Comparison of ENCODE assay signal across 8 cellular contexts in the genomic region with DNA sequence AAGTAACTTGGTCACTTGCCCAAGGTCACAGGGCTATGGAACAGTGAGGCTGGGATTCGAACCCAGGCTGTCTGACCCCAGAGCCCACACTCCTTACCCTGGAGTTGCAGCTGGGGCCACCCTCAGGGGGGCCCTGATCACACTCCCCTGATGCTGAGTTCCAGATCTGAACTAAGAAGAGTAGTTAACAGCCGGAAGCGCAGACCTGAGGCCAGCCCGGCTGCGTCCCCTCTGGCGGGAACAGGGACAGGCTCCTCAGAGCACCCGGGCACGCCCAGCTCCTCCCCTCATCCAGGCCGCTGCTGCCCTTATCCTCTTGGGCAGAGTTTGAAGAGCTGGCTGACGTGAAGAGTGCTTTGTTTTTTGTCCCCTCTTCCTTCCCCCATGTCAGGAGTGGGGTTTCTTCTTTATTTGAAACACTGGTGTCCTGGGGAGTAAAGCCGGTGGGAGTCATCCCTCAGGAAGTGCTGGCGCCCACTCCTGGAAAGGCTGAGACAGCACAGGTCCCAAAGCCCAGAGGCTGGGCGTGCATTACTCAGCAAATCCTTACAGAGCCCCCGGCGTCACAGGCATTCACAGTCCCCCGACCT. TPM values are rescaled to one million over a fixed set of nuclear protein-coding genes. Genes with fewer than 3 reads are reported as not detected.
A peak's percentile ranks its signal among the peaks of the same experiment; 100 is the strongest.
DNase-seq lines count a peak whose midpoint lies in the region; ATAC-seq and TF ChIP-seq lines count a peak whose summit lies in the region.

No MANE protein-coding gene starts in this region.

- intact Hi-C loops in mucosa of descending colon (cut with DNase I, micrococcal nuclease): no loop called here
- intact Hi-C loops in tibial artery (cut with DNase I; ENCODE audit: low total_unique reads): no loop called here

- H3K36me3 ChIP-seq in mucosa of descending colon (ENCODE audit: low read depth): no peaks in the 10 kb centered on the region
- peaks cover 14 to 34% (median 17%) of the 10 kb centered on the region in 3 donors for H3K36me3 ChIP-seq in tibial artery

- TF ChIP-seq CTCF in AG09309 (IDR thresholded peaks at IDR 0.05; ENCODE audit: control insufficient read depth, insufficient read depth, low read depth, low read length, missing control alignments): peak; percentile 55
- peak; percentile 59 for TF ChIP-seq CTCF in VCaP (conservative IDR thresholded peaks at IDR 0.05)
- peak; percentile 57 for TF ChIP-seq CTCF in epithelial cell of esophagus (IDR thresholded peaks at IDR 0.05; ENCODE audit: insufficient read depth, low read depth, low read length, missing control alignments)
- TF ChIP-seq CTCF in mucosa of descending colon (IDR thresholded peaks at IDR 0.05): peak; percentile 38
- peak in 1 of 2 experiments; percentile 19 for TF ChIP-seq CTCF in tibial artery (IDR thresholded peaks at IDR 0.05)

- no peak for DNase-seq in AG09309 (ENCODE audit: low read depth)
- DNase-seq in NCI-H2081 (lab: John Stamatoyannopoulos, UW): peak; percentile 93 to 96
- peak; percentile 78 for DNase-seq in epithelial cell of esophagus (ENCODE audit: low read depth)
- DNase-seq in mucosa of descending colon: peak; percentile 81 to 91 (median 87)
- DNase-seq in tibial artery: peak; percentile 57 to 78

- H3K27me3 ChIP-seq in tibial artery: no peaks in the 10 kb centered on the region

- ATAC-seq in GM18861 (IDR thresholded peaks at IDR 0.05; ENCODE audit: unreplicated experiment): peak; percentile 20
- ATAC-seq in mucosa of descending colon: peak; percentile 59
- ATAC-seq in GM19467 (IDR thresholded peaks at IDR 0.05; ENCODE audit: unreplicated experiment): no peak

- H3K4me1 ChIP-seq in mucosa of descending colon (ENCODE audit: low read depth) (peaks cover 23% of the 10 kb centered on the region), tibial artery (peaks cover 0 to 34% (median 14%) of the 10 kb centered on the region in 4 donors)

- H3K9me3 ChIP-seq in mucosa of descending colon (no peaks in the 10 kb centered on the region), tibial artery (no peaks in the 10 kb centered on the region)

- H3K27ac ChIP-seq in VCaP (peak overlapping the region; percentile 96), tibial artery (peak overlapping the region; percentile 50 to 66)

- H3K4me3 ChIP-seq in AG09309 (ENCODE audit: control insufficient read depth, low read depth, low read length): no peak overlapping the region
- H3K4me3 ChIP-seq in epithelial cell of esophagus (ENCODE audit: low read length): peak overlapping the region; percentile 98
- H3K4me3 ChIP-seq in mucosa of descending colon: peak overlapping the region; percentile 57
- peak overlapping the region in 1 of 2 donors; percentile 28 for H3K4me3 ChIP-seq in tibial artery

RNA-seq across cellular contexts. Expression of gene PHB2, which starts 8.7 kb away (rescaled TPM):
- total RNA-seq in mucosa of descending colon: 100 to 1,000 TPM; 204 to 266 (median 209) TPM

RNA-seq across cellular contexts. Expression of gene EMG1, which starts 8.9 kb away (rescaled TPM):
- 10 to 100 TPM; 29.6 to 33.7 (median 33.4) TPM for total RNA-seq in mucosa of descending colon

RNA-seq across cellular contexts. Expression of gene PTPN6, which starts 10.6 kb away (rescaled TPM):
- total RNA-seq in mucosa of descending colon: 10 to 100 TPM; 37.4 to 61.7 (median 51.7) TPM

RNA-seq across cellular contexts. Expression of gene C12orf57, which starts 18.0 kb away (rescaled TPM):
- 100 to 1,000 TPM; 113 to 175 (median 130) TPM for total RNA-seq in mucosa of descending colon

RNA-seq across cellular contexts. Expression of gene RNU7-1, which starts 18.2 kb away (rescaled TPM):
- total RNA-seq in mucosa of descending colon: not detected
